18 cellular contexts compared by ENCODE assay signal in genomic region chr16:66295761-66296546, GRCh38.
"Had no signal": no experiment of that assay in that cellular context is flagged by ENCODE, and none has a peak within 500 bp of the region (broad histone marks: within the 10 kb centered on the region; RNA-seq: fewer than 3 reads in every experiment).

No MANE protein-coding gene starts in this region.

- H3K4me3 ChIP-seq: lung, neural progenitor cell, pancreas, upper lobe of left lung had no signal

- H3K27ac ChIP-seq: neural progenitor cell, pancreas, upper lobe of left lung had no signal

- H3K27me3 ChIP-seq: neural progenitor cell, pancreas, upper lobe of left lung had no signal

- H3K36me3 ChIP-seq: neural progenitor cell, pancreas, upper lobe of left lung had no signal

- H3K4me1 ChIP-seq: pancreas, upper lobe of left lung had no signal

- H3K27ac Mint-ChIP-seq: activated CD4-positive, alpha-beta T cell treated with anti-CD3 and anti-CD28 coated beads, Interleukin-2, amount 10 ng/mL, durations not matched to agents 7 days and 5 days; activated naive CD8-positive, alpha-beta T cell treated with anti-CD3 and anti-CD28 coated beads, Interleukin-2, amount 10 ng/mL, durations not matched to agents 7 days and 5 days; dendritic cell treated with granulocyte-macrophage colony-stimulating factor and Interleukin-4, amounts not matched to agents 40 ng/mL and 50 ng/mL, for 4 days; neural progenitor cell; T-helper 2 cell treated with Interferon-gamma antibody and Interleukin-4, amounts not matched to agents 5 μg/mL and 100 μg/mL, for 36 hours had no signal

- H3K9me3 ChIP-seq: pancreas, upper lobe of left lung had no signal

- H3K9me3 Mint-ChIP-seq: dendritic cell treated with granulocyte-macrophage colony-stimulating factor and Interleukin-4, amounts not matched to agents 40 ng/mL and 50 ng/mL, for 4 days; neural progenitor cell; T-helper 2 cell treated with Interferon-gamma antibody and Interleukin-4, amounts not matched to agents 5 μg/mL and 100 μg/mL, for 36 hours had no signal

- H3K4me3 Mint-ChIP-seq: activated CD4-positive, alpha-beta T cell treated with anti-CD3 and anti-CD28 coated beads, Interleukin-2, amount 10 ng/mL, durations not matched to agents 7 days and 5 days; activated naive CD8-positive, alpha-beta T cell treated with anti-CD3 and anti-CD28 coated beads, Interleukin-2, amount 10 ng/mL, durations not matched to agents 7 days and 5 days; dendritic cell treated with granulocyte-macrophage colony-stimulating factor and Interleukin-4, amounts not matched to agents 40 ng/mL and 50 ng/mL, for 4 days; neural progenitor cell; T-helper 2 cell treated with Interferon-gamma antibody and Interleukin-4, amounts not matched to agents 5 μg/mL and 100 μg/mL, for 36 hours had no signal

- DNase-seq: activated CD4-positive, alpha-beta T cell treated with anti-CD3 and anti-CD28 coated beads, Interleukin-2, amount 10 ng/mL, durations not matched to agents 7 days and 5 days; activated naive CD4-positive, alpha-beta T cell; activated naive CD8-positive, alpha-beta T cell treated with anti-CD3 and anti-CD28 coated beads, Interleukin-2, amount 10 ng/mL, durations not matched to agents 7 days and 5 days; anterior cingulate cortex; cerebellar nuclear complex; effector memory CD4-positive, alpha-beta T cell; foreskin melanocyte; left colon; midbrain; stimulated activated CD4-positive, alpha-beta T cell treated with anti-CD3 and anti-CD28 coated beads, Interleukin-15, amount 100 ng/mL, for 24 hours; stimulated activated CD4-positive, alpha-beta T cell treated with anti-CD3 and anti-CD28 coated beads, Interleukin-4, amount 100 ng/mL, for 24 hours; stimulated activated naive CD4-positive, alpha-beta T cell; upper lobe of left lung had no signal

- H3K36me3 Mint-ChIP-seq: activated naive CD8-positive, alpha-beta T cell treated with anti-CD3 and anti-CD28 coated beads, Interleukin-2, amount 10 ng/mL, durations not matched to agents 7 days and 5 days; neural progenitor cell had no signal

- ATAC-seq: left colon, pancreas had no signal
